In genomic region chr13:112128052-112128610, GRCh38 we compare ENCODE assay signal across 14 cellular contexts.
DNase-seq lines count a peak whose midpoint lies in the region; ATAC-seq and TF ChIP-seq lines count a peak whose summit lies in the region.
"Had no signal": no experiment of that assay in that cellular context is flagged by ENCODE, and none has a peak within 500 bp of the region (broad histone marks: within the 10 kb centered on the region; RNA-seq: fewer than 3 reads in every experiment).

No MANE protein-coding gene starts in this region.

- H4K8ac ChIP-seq in IMR-90 (ENCODE audit: low read depth in 2 of 2, low read length in 2 of 2) = no peak overlapping the region

- no peaks in the 10 kb centered on the region for H3K36me3 ChIP-seq in IMR-90 (ENCODE audit: control insufficient read depth, insufficient read depth, low read length)
- no peaks in the 10 kb centered on the region for H3K36me3 ChIP-seq in endodermal cell (ENCODE audit: control insufficient read depth, insufficient read depth, low read length)
- no peaks in the 10 kb centered on the region for H3K36me3 ChIP-seq in upper lobe of right lung
- H3K36me3 ChIP-seq: BE2C had no signal

- no peak overlapping the region for H3K4me2 ChIP-seq in IMR-90 (ENCODE audit: low read depth, low read length)
- H3K4me2 ChIP-seq: A549 had no signal

- dilution Hi-C loops in IMR-90 (cut with HindIII; ENCODE audit: low sequenced_read_pairs, unreplicated experiment) = no loop called here

- H3K56ac ChIP-seq in IMR-90 (ENCODE audit: extremely low read depth, insufficient read depth, low read length) = no peak overlapping the region

- intact Hi-C loops in IMR-90 (cut with micrococcal nuclease) = no loop called here
- intact Hi-C loops in upper lobe of right lung (cut with DNase I) = no loop called here

- H3K4me3 ChIP-seq in IMR-90 (ENCODE audit: insufficient read depth, low read depth, low read length) (no peak overlapping the region), endodermal cell (ENCODE audit: low read length) (no peak overlapping the region), upper lobe of right lung (no peak overlapping the region)
- H3K4me3 ChIP-seq: A549, GM12878 had no signal

- no peak overlapping the region for H2AK9ac ChIP-seq in IMR-90 (replicated peaks; ENCODE audit: low read depth, low read length, poor library complexity)

- POLR2A ChIA-PET in IMR-90 (lab: Charles Lee; ENCODE audit: unreplicated experiment) = no interaction called here

- no peaks in the 10 kb centered on the region for H3K9me3 Mint-ChIP-seq in endodermal cell
- peaks cover 3% of the 10 kb centered on the region for H3K9me3 Mint-ChIP-seq in nephron progenitor cell
- H3K9me3 Mint-ChIP-seq: CD4-positive, alpha-beta memory T cell had no signal

- 59% methylated on average over 3 of the region's 17 CpGs; no CpG with 5 or more reads in 1 of the 2 experiments for WGBS in IMR-90 (ENCODE audit: extremely low coverage in 2 of 2, insufficient read length in 1 of 2), 2 experiments
- WGBS in endodermal cell (ENCODE audit: insufficient coverage in 1 of 2, insufficient read length in 1 of 2), 2 experiments = 88 to 96% methylated on average over 6 to 17 of the region's 17 CpGs

- H3K4me3 Mint-ChIP-seq in endodermal cell (no peak overlapping the region), nephron progenitor cell (no peak overlapping the region)
- H3K4me3 Mint-ChIP-seq: HFFc6 had no signal

- ATAC-seq in IMR-90 (ENCODE audit: low read depth) = no peak
- no peak for ATAC-seq in upper lobe of right lung
- ATAC-seq: A549, GM12878 had no signal

- BruUV-seq in IMR-90 (replicated peaks; lab: Mats Ljungman, UMichigan) = no TSS peak

- H2AK5ac ChIP-seq in IMR-90 (ENCODE audit: low read depth, low read length) = no peak overlapping the region

- no peak overlapping the region for H2BK15ac ChIP-seq in IMR-90 (ENCODE audit: low read depth, low read length)

- no peaks in the 10 kb centered on the region for H3K9me1 ChIP-seq in IMR-90 (ENCODE audit: insufficient read depth, low read length)

- H2BK120ac ChIP-seq in IMR-90 (ENCODE audit: low read depth, low read length) = no peak overlapping the region

- H4K5ac ChIP-seq in IMR-90 (ENCODE audit: low read depth, low read length) = no peak overlapping the region

- H3K18ac ChIP-seq in IMR-90 (ENCODE audit: low read depth, low read length) = no peak overlapping the region

- CTCF ChIA-PET in IMR-90 (lab: Yijun Ruan, JAX) = no interaction called here

- no peak overlapping the region for H3K4ac ChIP-seq in IMR-90 (ENCODE audit: low read depth, low read length)

- no peaks in the 10 kb centered on the region for H3K79me1 ChIP-seq in IMR-90 (ENCODE audit: low read depth in 1 of 2, low read length in 2 of 2)

- H3K27ac ChIP-seq in IMR-90 (ENCODE audit: insufficient read depth, low read length) (no peak overlapping the region), endodermal cell (ENCODE audit: low read depth, low read length) (no peak overlapping the region), upper lobe of right lung (no peak overlapping the region)
- H3K27ac ChIP-seq: A549, C4-2B had no signal

- H2BK20ac ChIP-seq in IMR-90 (ENCODE audit: low read depth, low read length) = no peak overlapping the region

- peak overlapping the region; percentile 32 for H2AFZ ChIP-seq in IMR-90 (replicated peaks; ENCODE audit: low read length, poor library complexity)

- H3K9ac ChIP-seq in IMR-90 (ENCODE audit: low read depth, low read length) (no peak overlapping the region), endodermal cell (ENCODE audit: extremely low read depth, low read length, poor library complexity, severe bottlenecking) (no peak overlapping the region)

- H3K4me1 ChIP-seq in IMR-90 (ENCODE audit: control insufficient read depth, insufficient read depth, low read length) (no peaks in the 10 kb centered on the region), endodermal cell (ENCODE audit: control insufficient read depth, insufficient read depth, low read length) (no peaks in the 10 kb centered on the region), upper lobe of right lung (no peaks in the 10 kb centered on the region)
- H3K4me1 ChIP-seq: A549, BE2C had no signal

- H3K36me3 Mint-ChIP-seq in endodermal cell (ENCODE audit: low read depth) = no peaks in the 10 kb centered on the region
- no peaks in the 10 kb centered on the region for H3K36me3 Mint-ChIP-seq in nephron progenitor cell (ENCODE audit: low read depth)
- H3K36me3 Mint-ChIP-seq: CD4-positive, alpha-beta memory T cell had no signal

- no peak for TF ChIP-seq CTCF in IMR-90 (conservative IDR thresholded peaks at IDR 0.05; ENCODE audit: low read depth, low read length)
- TF ChIP-seq CTCF in endodermal cell (conservative IDR thresholded peaks at IDR 0.05) = no peak
- no peak for TF ChIP-seq CTCF in nephron progenitor cell (IDR thresholded peaks at IDR 0.05)
- no peak for TF ChIP-seq CTCF in upper lobe of right lung (IDR thresholded peaks at IDR 0.05)

- DNase-seq in IMR-90 (no peak), endodermal cell (peak; percentile 13), nephron progenitor cell (no peak), upper lobe of right lung (peak; percentile 58), NCI-H1417 (lab: John Stamatoyannopoulos, UW) (no peak)
- DNase-seq in activated CD4-positive, CD25-positive, alpha-beta regulatory T cell (lab: John Stamatoyannopoulos, UW) = no peak
- DNase-seq: BE2C; CD4-positive, alpha-beta memory T cell; DMS79; HCEC 1CT; HFFc6 had no signal

- no peak for TF ChIP-seq RAD21 in IMR-90 (IDR thresholded peaks at IDR 0.05; ENCODE audit: low read length)

- H4K91ac ChIP-seq in IMR-90 (ENCODE audit: insufficient read depth, low read depth, low read length) = no peak overlapping the region

- H3K4me1 Mint-ChIP-seq in endodermal cell (no peaks in the 10 kb centered on the region), nephron progenitor cell (peaks cover 10% of the 10 kb centered on the region)
- H3K4me1 Mint-ChIP-seq: CD4-positive, alpha-beta memory T cell had no signal

- in situ Hi-C loops in IMR-90 (cut with MboI; ENCODE audit: low sequenced_read_pairs) = no loop called here

- peaks cover 83% of the 10 kb centered on the region for H3K27me3 Mint-ChIP-seq in endodermal cell (ENCODE audit: insufficient read depth)
- H3K27me3 Mint-ChIP-seq in nephron progenitor cell (ENCODE audit: low read depth, poor library complexity) = peaks cover 43% of the 10 kb centered on the region

- TF ChIP-seq POLR2A in IMR-90 (IDR thresholded peaks at IDR 0.05; ENCODE audit: low read depth, low read length) = no peak

- no peak overlapping the region for H2BK5ac ChIP-seq in IMR-90 (ENCODE audit: low read depth, low read length, poor library complexity, severe bottlenecking)

- no peaks in the 10 kb centered on the region for H4K20me1 ChIP-seq in IMR-90 (ENCODE audit: insufficient read depth, low read length)

- no peak overlapping the region for H3K27ac Mint-ChIP-seq in endodermal cell
- H3K27ac Mint-ChIP-seq in nephron progenitor cell = peak overlapping the region; percentile 24
- H3K27ac Mint-ChIP-seq: CD4-positive, alpha-beta memory T cell; HFFc6 had no signal

- H3K27me3 ChIP-seq in IMR-90 (ENCODE audit: control insufficient read depth, insufficient read depth, low read length) (no peaks in the 10 kb centered on the region), endodermal cell (ENCODE audit: control insufficient read depth, insufficient read depth, low read length, poor library complexity, severe bottlenecking) (peaks cover 5% of the 10 kb centered on the region), upper lobe of right lung (peaks cover 11% of the 10 kb centered on the region)

- H3K9me3 ChIP-seq in IMR-90 (ENCODE audit: control insufficient read depth, insufficient read depth, low read length) = peaks cover 49% of the 10 kb centered on the region
- no peaks in the 10 kb centered on the region for H3K9me3 ChIP-seq in endodermal cell (ENCODE audit: control insufficient read depth, low read length)
- no peaks in the 10 kb centered on the region for H3K9me3 ChIP-seq in upper lobe of right lung
- H3K9me3 ChIP-seq: A549, BE2C had no signal

- H3K23ac ChIP-seq in IMR-90 (ENCODE audit: low read depth, low read length) = no peak overlapping the region

- H3K14ac ChIP-seq in IMR-90 (replicated peaks; ENCODE audit: low read depth, low read length) = no peak overlapping the region

TF ChIP-seq in IMR-90, 13 proteins besides CTCF, POLR2A, EP300 and RAD21:
- no peak for TF ChIP-seq USF2 (IDR thresholded peaks at IDR 0.05; ENCODE audit: low read depth, low read length)
- TF ChIP-seq ELK1 (IDR thresholded peaks at IDR 0.05; ENCODE audit: borderline replicate concordance, low read depth, low read length) = no peak
- no peak for TF ChIP-seq CHD1 (IDR thresholded peaks at IDR 0.05; ENCODE audit: low read depth, low read length)
- TF ChIP-seq RFX5 (IDR thresholded peaks at IDR 0.05; ENCODE audit: low read depth, low read length) = no peak
- TF ChIP-seq FOS (IDR thresholded peaks at IDR 0.05; ENCODE audit: low read depth, low read length) = no peak
- no peak for TF ChIP-seq MXI1 (IDR thresholded peaks at IDR 0.05; ENCODE audit: borderline replicate concordance, low read depth, low read length)

Comparison
In these comparisons a context has a peak if more than half of its experiments do, and no peak if none do; other contexts are left out.
1. DNase-seq: peak in endodermal cell (single experiment) and upper lobe of right lung (single experiment); none in IMR-90 (single experiment), nephron progenitor cell (single experiment), activated CD4-positive, CD25-positive, alpha-beta regulatory T cell (0 of 4) and NCI-H1417 (0 of 3).